Comparison of ENCODE assay signal across 19 cellular contexts in genomic region chr9:129509508-129509907, GRCh38.
A peak's percentile ranks its signal among the peaks of the same experiment; 100 is the strongest.
DNase-seq lines count a peak whose midpoint lies in the region; ATAC-seq, FAIRE-seq and TF ChIP-seq lines count a peak whose summit lies in the region.
"Had no signal": no experiment of that assay in that cellular context is flagged by ENCODE, and none has a peak within 500 bp of the region (broad histone marks: within the 10 kb centered on the region; RNA-seq: fewer than 3 reads in every experiment).

No MANE protein-coding gene starts in this region.

- DNase-seq in AG10803 (ENCODE audit: low read depth) = peak; percentile 79
- peak; percentile 76 for DNase-seq in MG63
- DNase-seq in mammary epithelial cell = peak; percentile 56
- peak; percentile 52 for DNase-seq in myocyte (ENCODE audit: low read depth)
- no peak for DNase-seq in pancreas
- no peak for DNase-seq in HPDE6-E6E7 (ENCODE audit: extremely low spot score)
- DNase-seq in UCSD-AML1 (lab: John Stamatoyannopoulos, UW; ENCODE audit: unreplicated experiment) = no peak
- DNase-seq: activated naive CD4-positive, alpha-beta T cell treated with anti-CD3 and anti-CD28 coated beads, Interleukin-2, amount 50 U/mL, for 16 hours; CD4-positive, CD25-positive, alpha-beta regulatory T cell; cortex of kidney; gastrocnemius medialis; kidney; NCI-H1105 treated with DMSO at 0.1 percent for 48 hours; NCI-H510A; stimulated activated CD4-positive, alpha-beta T cell treated with anti-CD3 and anti-CD28 coated beads, Interleukin-4, amount 100 ng/mL, for 4 hours; stimulated activated naive CD8-positive, alpha-beta T cell treated with anti-CD3 and anti-CD28 coated beads, Interleukin-15, Interleukin-2, amounts not matched to agents 100 U/mL and 50 U/mL, for 24 hours had no signal

- H3K36me3 ChIP-seq in MG63 (no peaks in the 10 kb centered on the region), mammary epithelial cell (ENCODE audit: insufficient read depth, low read length) (no peaks in the 10 kb centered on the region), pancreas (no peaks in the 10 kb centered on the region)
- H3K36me3 ChIP-seq: gastrocnemius medialis, HAP-1 had no signal

- no TSS peak for BruUV-seq in mammary epithelial cell (replicated peaks; lab: Mats Ljungman, UMichigan)

- no peak overlapping the region for H3K4me3 ChIP-seq in AG10803 (ENCODE audit: low read length)
- no peak overlapping the region for H3K4me3 ChIP-seq in MG63
- H3K4me3 ChIP-seq in mammary epithelial cell (replicated peaks in 1 of 3; ENCODE audit: insufficient read depth in 1 of 3, low read depth in 2 of 3, low read length in 3 of 3) = no peak overlapping the region
- no peak overlapping the region for H3K4me3 ChIP-seq in pancreas
- H3K4me3 ChIP-seq: gastrocnemius medialis, HAP-1 had no signal

- no peak overlapping the region for H3K4me2 ChIP-seq in mammary epithelial cell (ENCODE audit: insufficient read depth, low read depth, low read length)

- H3K27me3 ChIP-seq in MG63 = no peaks in the 10 kb centered on the region
- H3K27me3 ChIP-seq in mammary epithelial cell (ENCODE audit: insufficient read depth, low read length) = no peaks in the 10 kb centered on the region
- H3K27me3 ChIP-seq in pancreas = no peaks in the 10 kb centered on the region
- H3K27me3 ChIP-seq: gastrocnemius medialis had no signal

- CTCF ChIA-PET in mammary epithelial cell (lab: Charles Lee; ENCODE audit: low non-redundant PET) = no interaction called here

- no peak overlapping the region for H3K9ac ChIP-seq in mammary epithelial cell (ENCODE audit: insufficient read depth, low read length)

- H4K20me1 ChIP-seq in mammary epithelial cell (ENCODE audit: insufficient read depth, low read length) = no peaks in the 10 kb centered on the region

- peaks cover 34% of the 10 kb centered on the region for H3K9me3 ChIP-seq in MG63
- H3K9me3 ChIP-seq in mammary epithelial cell (replicated peaks; ENCODE audit: insufficient read depth, low read length) = peaks cover 10% of the 10 kb centered on the region
- H3K9me3 ChIP-seq in pancreas = no peaks in the 10 kb centered on the region
- H3K9me3 ChIP-seq: gastrocnemius medialis had no signal

- in situ Hi-C loops in mammary epithelial cell (cut with MboI; ENCODE audit: low sequenced_read_pairs in 2 of 2) = no loop called here

- ATAC-seq in pancreas (no peak), HG02884 (IDR thresholded peaks at IDR 0.05; ENCODE audit: unreplicated experiment) (no peak)
- ATAC-seq: gastrocnemius medialis; Panc1; stimulated activated naive CD8-positive, alpha-beta T cell treated with anti-CD3 and anti-CD28 coated beads, Interleukin-15, Interleukin-2, amounts not matched to agents 100 U/mL and 50 U/mL, for 24 hours had no signal

- dilution Hi-C loops in mammary epithelial cell (cut with HindIII; ENCODE audit: low sequenced_read_pairs) = no loop called here

- TF ChIP-seq CTCF in AG10803 (conservative IDR thresholded peaks at IDR 0.05; ENCODE audit: low read length) (no peak), mammary epithelial cell (conservative IDR thresholded peaks at IDR 0.05 in 1 of 2, IDR thresholded peaks at IDR 0.05 in 1 of 2; ENCODE audit: extremely low read depth in 1 of 2, insufficient read depth in 1 of 2, low read depth in 1 of 2, low read length in 2 of 2) (no peak), pancreas (IDR thresholded peaks at IDR 0.05) (no peak)

- no peak overlapping the region for H2AFZ ChIP-seq in mammary epithelial cell (ENCODE audit: low read depth, low read length)

- H3K27ac ChIP-seq in mammary epithelial cell (ENCODE audit: insufficient read depth, low read depth, low read length) (no peak overlapping the region), pancreas (no peak overlapping the region)
- H3K27ac ChIP-seq: gastrocnemius medialis had no signal

- H3K4me1 ChIP-seq in mammary epithelial cell (ENCODE audit: insufficient read depth, low read length) (no peaks in the 10 kb centered on the region), pancreas (peaks cover 0 to 2% (median 0%) of the 10 kb centered on the region in 3 donors)
- H3K4me1 ChIP-seq: gastrocnemius medialis, HAP-1 had no signal

- WGBS in mammary epithelial cell (ENCODE audit: low coverage, missing lambda C conversion rate) = 66% methylated on average over 4 of the region's 4 CpGs
- WGBS in pancreas, 2 donors = 85 to 88% methylated on average over 4 of the region's 4 CpGs

- intact Hi-C loops in mammary epithelial cell (cut with micrococcal nuclease) (no loop called here), pancreas (cut with DNase I) (no loop called here)

- FAIRE-seq in pancreas (lab: Jason Lieb, UNC) = no peak
- FAIRE-seq: kidney had no signal

- H3K79me2 ChIP-seq in mammary epithelial cell (ENCODE audit: insufficient read depth, low read length) = no peaks in the 10 kb centered on the region

Comparison
In these comparisons a context has a peak if more than half of its experiments do, and no peak if none do; other contexts are left out.
1. DNase-seq: peak in AG10803 (single experiment), MG63 (single experiment), mammary epithelial cell (single experiment) and myocyte (single experiment); none in pancreas (0 of 6), HPDE6-E6E7 (single experiment) and UCSD-AML1 (single experiment).